ENCODE assay signal across 24 cellular contexts in genomic region chr2:191476901-191477300, GRCh38.
"Had no signal": no experiment of that assay in that cellular context is flagged by ENCODE, and none has a peak within 500 bp of the region (broad histone marks: within the 10 kb centered on the region; RNA-seq: fewer than 3 reads in every experiment).

No MANE protein-coding gene starts in this region.

- ATAC-seq: Right ventricle myocardium inferior, SK-N-SH treated with all-trans-retinoic acid at 6 μM for 48 hours had no signal

- H3K4me1 ChIP-seq: Peyer's patch, SJCRH30 had no signal

- H3K4me3 ChIP-seq: PC-9, Peyer's patch, SJCRH30 had no signal

- DNase-seq: Karpas-422; KG1; MM.1S; NCI-H1092 treated with DMSO at 0.1 percent for 48 hours; NCI-H1436; NCI-H187; NCI-H2029; NCI-H2081 treated with DMSO at 0.1 percent for 48 hours; NCI-H2171; NCI-H226; NCI-H446; NCI-H510A; NCI-H524 treated with DMSO at 0.1 percent for 48 hours; NCI-H69; NCI-H774; NK-92 treated with Interleukin-12 subunit alpha and Interleukin-12 subunit beta, amount 100 ng/mL, for 24 hours; OCI-M1; PC-9; Peyer's patch; SHP77 treated with DMSO at 0.1 percent for 48 hours; SJCRH30 had no signal

- H3K27ac ChIP-seq: HL-60, PC-9, Peyer's patch, SJCRH30 had no signal

- H3K4me2 ChIP-seq: PC-9 had no signal

- H3K27me3 ChIP-seq: Peyer's patch, SJCRH30 had no signal

- H3K36me3 ChIP-seq: Peyer's patch, SJCRH30 had no signal

- H2AFZ ChIP-seq: PC-9 had no signal
